ENCODE assay signal across 8 cellular contexts in the genomic region with DNA sequence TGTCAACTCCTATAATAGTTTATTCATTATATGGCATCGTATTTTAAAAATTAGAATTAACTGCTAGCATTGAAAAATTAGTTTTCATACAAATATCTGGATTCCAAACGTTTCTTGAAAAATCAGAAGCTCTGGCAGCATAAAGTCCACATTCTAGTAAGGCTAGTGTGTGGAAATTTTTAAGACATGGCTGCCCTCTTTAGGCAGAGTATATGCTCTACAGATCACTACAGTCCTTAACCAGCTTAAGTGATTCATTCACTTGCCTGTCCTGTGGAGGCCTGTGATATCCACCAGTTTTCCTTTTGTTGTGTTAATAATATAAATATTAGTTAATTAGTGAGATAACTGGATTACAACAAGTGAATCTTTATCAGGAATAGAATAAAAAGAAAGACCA.
DNase-seq lines count a peak whose midpoint lies in the region; ATAC-seq, FAIRE-seq and TF ChIP-seq lines count a peak whose summit lies in the region.

No MANE protein-coding gene starts in this region.

- H3K27ac ChIP-seq in VCaP (no peak overlapping the region), keratinocyte (ENCODE audit: control insufficient read depth, insufficient read depth, low read length) (no peak overlapping the region)

- TF ChIP-seq CTCF in BJ (IDR thresholded peaks at IDR 0.05; ENCODE audit: insufficient read depth, low read depth, low read length) (peak; percentile 44), VCaP (conservative IDR thresholded peaks at IDR 0.05) (peak; percentile 70), keratinocyte (optimal IDR thresholded peaks at IDR 0.05 in 1 of 3, IDR thresholded peaks at IDR 0.05 in 1 of 3, conservative IDR thresholded peaks at IDR 0.05 in 1 of 3; ENCODE audit: extremely low read depth in 1 of 3, insufficient read depth in 2 of 3, low read length in 3 of 3) (peak in 2 of 3 experiments; percentile 33 to 45), glutamatergic neuron (IDR thresholded peaks at IDR 0.05; ENCODE audit: partially characterized antibody, unreplicated experiment) (no peak)

- no peak overlapping the region for H3K27ac Mint-ChIP-seq in activated T-cell treated with anti-CD3 and anti-CD28 coated beads, Interleukin-2, amount 50 U/mL, for 72 hours
- H3K27ac Mint-ChIP-seq in glutamatergic neuron (ENCODE audit: unreplicated experiment), result no peak overlapping the region

- POLR2A ChIA-PET in BJ (lab: Charles Lee), result interaction anchor here (0.7 kb wide), 1 partner anchor 1053 kb away, joined by 3 read pairs; no protein-coding TSS in a partner anchor

- no peak overlapping the region for H3K4me3 ChIP-seq in BJ (ENCODE audit: low read depth, low read length)
- no peak overlapping the region for H3K4me3 ChIP-seq in keratinocyte (ENCODE audit: control insufficient read depth in 2 of 3, extremely low read depth in 1 of 3, insufficient read depth in 2 of 3, low read depth in 1 of 3, low read length in 3 of 3)

- H3K9me1 ChIP-seq in keratinocyte (ENCODE audit: control insufficient read depth, extremely low read depth, insufficient read depth, low read length), result no peaks in the 10 kb centered on the region

- H2AFZ ChIP-seq in keratinocyte (ENCODE audit: control insufficient read depth, low read length), result no peak overlapping the region

- H3K4me1 Mint-ChIP-seq in activated T-cell treated with anti-CD3 and anti-CD28 coated beads, Interleukin-2, amount 50 U/mL, for 72 hours (ENCODE audit: low read depth), result no peaks in the 10 kb centered on the region
- no peaks in the 10 kb centered on the region for H3K4me1 Mint-ChIP-seq in glutamatergic neuron (ENCODE audit: low read depth, unreplicated experiment)

- H3K4me1 ChIP-seq in keratinocyte (ENCODE audit: control insufficient read depth, extremely low read depth, insufficient read depth, low read length), result no peaks in the 10 kb centered on the region

- H3K27me3 ChIP-seq in BJ (ENCODE audit: control insufficient read depth, insufficient read depth, low read length) (no peaks in the 10 kb centered on the region), keratinocyte (ENCODE audit: control insufficient read depth, extremely low read depth, insufficient read depth, low read length) (no peaks in the 10 kb centered on the region)

- H3K79me2 ChIP-seq in keratinocyte (ENCODE audit: control insufficient read depth, insufficient read depth, low read length), result no peaks in the 10 kb centered on the region

- DNase-seq in BJ (ENCODE audit: low read depth), result no peak
- DNase-seq in HPDE6-E6E7 (ENCODE audit: extremely low spot score), result peak; percentile 12
- no peak for DNase-seq in keratinocyte (ENCODE audit: low read depth, low spot score)
- DNase-seq in ureter (ENCODE audit: low spot score), result no peak
- DNase-seq in GM19240 (ENCODE audit: insufficient read length, low spot score), result no peak
- no peak for DNase-seq in activated T-cell treated with anti-CD3 and anti-CD28 coated beads, Interleukin-2, amount 50 U/mL, for 72 hours
- DNase-seq in glutamatergic neuron, result no peak

- no peak overlapping the region for H3K4me3 Mint-ChIP-seq in activated T-cell treated with anti-CD3 and anti-CD28 coated beads, Interleukin-2, amount 50 U/mL, for 72 hours
- no peak overlapping the region for H3K4me3 Mint-ChIP-seq in glutamatergic neuron (ENCODE audit: unreplicated experiment)

- no peaks in the 10 kb centered on the region for H3K9me3 Mint-ChIP-seq in activated T-cell treated with anti-CD3 and anti-CD28 coated beads, Interleukin-2, amount 50 U/mL, for 72 hours
- H3K9me3 Mint-ChIP-seq in glutamatergic neuron (ENCODE audit: unreplicated experiment), result no peaks in the 10 kb centered on the region

- CTCF ChIA-PET in BJ (lab: Yijun Ruan, JAX), result interaction anchor here (0.7 to 5.3 kb wide), 8 partner anchors 8 to 1417 kb away, joined by 3 to 30 read pairs (median 4); no protein-coding TSS in a partner anchor

- dilution Hi-C loops in keratinocyte (cut with MboI; ENCODE audit: extremely low pct_ligation_motif_present, low sequenced_read_pairs), result no loop called here

- H3K27me3 Mint-ChIP-seq in activated T-cell treated with anti-CD3 and anti-CD28 coated beads, Interleukin-2, amount 50 U/mL, for 72 hours (ENCODE audit: low read depth), result peaks cover 13% of the 10 kb centered on the region
- no peaks in the 10 kb centered on the region for H3K27me3 Mint-ChIP-seq in glutamatergic neuron (ENCODE audit: unreplicated experiment)

- H3K4me2 ChIP-seq in keratinocyte (ENCODE audit: control insufficient read depth, extremely low read depth, insufficient read depth, low read depth, low read length), result no peak overlapping the region

- H4K20me1 ChIP-seq in keratinocyte (ENCODE audit: control insufficient read depth, extremely low read depth, insufficient read depth, low read length), result no peaks in the 10 kb centered on the region

- H3K9ac ChIP-seq in keratinocyte (ENCODE audit: control insufficient read depth, extremely low read depth, insufficient read depth, low read length), result no peak overlapping the region

- no peak for ATAC-seq in activated T-cell treated with anti-CD3 and anti-CD28 coated beads, Interleukin-2, amount 50 U/mL, for 72 hours (replicated peaks in 1 of 2)

- no peaks in the 10 kb centered on the region for H3K36me3 Mint-ChIP-seq in activated T-cell treated with anti-CD3 and anti-CD28 coated beads, Interleukin-2, amount 50 U/mL, for 72 hours (ENCODE audit: insufficient read depth in 2 of 2)
- H3K36me3 Mint-ChIP-seq in glutamatergic neuron (ENCODE audit: unreplicated experiment), result no peaks in the 10 kb centered on the region

- no peak for FAIRE-seq in keratinocyte (lab: Jason Lieb, UNC)

- H3K36me3 ChIP-seq in BJ (ENCODE audit: control insufficient read depth, insufficient read depth, low read length), result no peaks in the 10 kb centered on the region
- no peaks in the 10 kb centered on the region for H3K36me3 ChIP-seq in keratinocyte (ENCODE audit: control insufficient read depth in 2 of 2, extremely low read depth in 1 of 2, insufficient read depth in 2 of 2, low read length in 2 of 2)

- H3K9me3 ChIP-seq in keratinocyte (ENCODE audit: control insufficient read depth, low read depth, low read length), result no peaks in the 10 kb centered on the region
